In genomic region chr10:2958659-2959058, GRCh38 we compare ENCODE assay signal across 35 cellular contexts.
"Had no signal": no experiment of that assay in that cellular context is flagged by ENCODE, and none has a peak within 500 bp of the region (broad histone marks: within the 10 kb centered on the region; RNA-seq: fewer than 3 reads in every experiment).

No MANE protein-coding gene starts in this region.

- H3K4me1 Mint-ChIP-seq: activated B cell treated with CpG ODN at 0.5 μM for 24 hours; activated CD4-positive, alpha-beta memory T cell treated with anti-CD3 and anti-CD28 coated beads, Interleukin-2, amount 10 ng/mL, durations not matched to agents 7 days and 5 days; activated CD4-positive, alpha-beta T cell treated with anti-CD3 and anti-CD28 coated beads, Interleukin-2, amount 10 ng/mL, durations not matched to agents 7 days and 5 days; activated CD8-positive, alpha-beta memory T cell treated with anti-CD3 and anti-CD28 coated beads, Interleukin-2, amount 10 ng/mL, durations not matched to agents 7 days and 5 days; activated naive CD4-positive, alpha-beta T cell treated with anti-CD3 and anti-CD28 coated beads, Interleukin-2, amount 10 ng/mL, durations not matched to agents 7 days and 5 days; activated naive CD4-positive, alpha-beta T cell treated with anti-CD3 and anti-CD28 coated beads, Interleukin-2, amount 50 U/mL, for 24 hours; activated naive CD8-positive, alpha-beta T cell treated with anti-CD3 and anti-CD28 coated beads, Interleukin-2, amount 50 U/mL, for 24 hours; brain had no signal

- H3K36me3 ChIP-seq: ascending aorta, cardiac muscle cell had no signal

- H3K4me1 ChIP-seq: ascending aorta had no signal

- H3K4me3 ChIP-seq: ascending aorta, cardiac muscle cell had no signal

- H3K27ac Mint-ChIP-seq: activated B cell treated with CpG ODN at 0.5 μM for 24 hours; activated CD4-positive, alpha-beta memory T cell treated with anti-CD3 and anti-CD28 coated beads, Interleukin-2, amount 10 ng/mL, durations not matched to agents 7 days and 5 days; activated CD4-positive, alpha-beta T cell treated with anti-CD3 and anti-CD28 coated beads for 36 hours; activated CD4-positive, alpha-beta T cell treated with anti-CD3 and anti-CD28 coated beads, Interleukin-2, amount 10 ng/mL, durations not matched to agents 7 days and 5 days; activated CD8-positive, alpha-beta memory T cell treated with anti-CD3 and anti-CD28 coated beads, Interleukin-2, amount 10 ng/mL, durations not matched to agents 7 days and 5 days; activated CD8-positive, alpha-beta T cell treated with anti-CD3 and anti-CD28 coated beads, Interleukin-2, amount 10 ng/mL, durations not matched to agents 7 days and 5 days; activated naive CD4-positive, alpha-beta T cell treated with anti-CD3 and anti-CD28 coated beads, Interleukin-2, amount 10 ng/mL, durations not matched to agents 7 days and 5 days; activated naive CD4-positive, alpha-beta T cell treated with anti-CD3 and anti-CD28 coated beads, Interleukin-2, amount 50 U/mL, for 24 hours; activated naive CD8-positive, alpha-beta T cell; activated naive CD8-positive, alpha-beta T cell treated with anti-CD3 and anti-CD28 coated beads, Interleukin-2, amount 10 ng/mL, durations not matched to agents 7 days and 5 days; activated naive CD8-positive, alpha-beta T cell treated with anti-CD3 and anti-CD28 coated beads, Interleukin-2, amount 50 U/mL, for 24 hours; activated T-cell treated with anti-CD3 and anti-CD28 coated beads, Interleukin-2, amount 50 U/mL, for 24 hours; activated T-helper 2 cell treated with anti-CD3 and anti-CD28 coated beads, Interferon-gamma antibody, Interleukin-2, Interleukin-4, amounts not matched to agents 10 μg/mL and 5 μg/mL and 100 μg/mL, durations not matched to agents 14 hours and 24 hours and 36 hours; brain; T-helper 1 cell treated with Interleukin-12 subunit alpha and Interleukin-12 subunit beta and Interleukin-4 antibody, amounts not matched to agents 30 μg/mL and 1 μg/mL, for 36 hours; T-helper 2 cell treated with Interferon-gamma antibody and Interleukin-4, amounts not matched to agents 5 μg/mL and 100 μg/mL, for 36 hours had no signal

- H3K27ac ChIP-seq: ascending aorta, cardiac muscle cell, VCaP had no signal

- H3K9me3 Mint-ChIP-seq: activated naive CD4-positive, alpha-beta T cell treated with anti-CD3 and anti-CD28 coated beads, Interleukin-2, amount 10 ng/mL, durations not matched to agents 7 days and 5 days; activated naive CD4-positive, alpha-beta T cell treated with anti-CD3 and anti-CD28 coated beads, Interleukin-2, amount 50 U/mL, for 24 hours; T-helper 2 cell treated with Interferon-gamma antibody and Interleukin-4, amounts not matched to agents 5 μg/mL and 100 μg/mL, for 36 hours had no signal

- H3K9me3 ChIP-seq: ascending aorta had no signal

- ATAC-seq: activated CD4-positive, alpha-beta T cell treated with anti-CD3 and anti-CD28 coated beads for 36 hours; activated CD8-positive, alpha-beta memory T cell treated with anti-CD3 and anti-CD28 coated beads, Interleukin-2, amount 10 ng/mL, durations not matched to agents 7 days and 5 days; activated CD8-positive, alpha-beta T cell treated with anti-CD3 and anti-CD28 coated beads, Interleukin-2, amount 10 ng/mL, durations not matched to agents 7 days and 5 days; activated naive CD8-positive, alpha-beta T cell treated with anti-CD3 and anti-CD28 coated beads, Interleukin-2, amount 50 U/mL, for 24 hours had no signal

- H3K4me3 Mint-ChIP-seq: activated B cell treated with CpG ODN at 0.5 μM for 24 hours; activated CD4-positive, alpha-beta memory T cell treated with anti-CD3 and anti-CD28 coated beads, Interleukin-2, amount 10 ng/mL, durations not matched to agents 7 days and 5 days; activated CD4-positive, alpha-beta T cell treated with anti-CD3 and anti-CD28 coated beads for 36 hours; activated CD4-positive, alpha-beta T cell treated with anti-CD3 and anti-CD28 coated beads, Interleukin-2, amount 10 ng/mL, durations not matched to agents 7 days and 5 days; activated CD8-positive, alpha-beta memory T cell treated with anti-CD3 and anti-CD28 coated beads, Interleukin-2, amount 10 ng/mL, durations not matched to agents 7 days and 5 days; activated CD8-positive, alpha-beta T cell treated with anti-CD3 and anti-CD28 coated beads, Interleukin-2, amount 10 ng/mL, durations not matched to agents 7 days and 5 days; activated naive CD4-positive, alpha-beta T cell treated with anti-CD3 and anti-CD28 coated beads, Interleukin-2, amount 10 ng/mL, durations not matched to agents 7 days and 5 days; activated naive CD4-positive, alpha-beta T cell treated with anti-CD3 and anti-CD28 coated beads, Interleukin-2, amount 50 U/mL, for 24 hours; activated naive CD8-positive, alpha-beta T cell; activated naive CD8-positive, alpha-beta T cell treated with anti-CD3 and anti-CD28 coated beads, Interleukin-2, amount 10 ng/mL, durations not matched to agents 7 days and 5 days; activated naive CD8-positive, alpha-beta T cell treated with anti-CD3 and anti-CD28 coated beads, Interleukin-2, amount 50 U/mL, for 24 hours; activated T-cell treated with anti-CD3 and anti-CD28 coated beads, Interleukin-2, amount 50 U/mL, for 24 hours; brain; T-helper 1 cell treated with Interleukin-12 subunit alpha and Interleukin-12 subunit beta and Interleukin-4 antibody, amounts not matched to agents 30 μg/mL and 1 μg/mL, for 36 hours; T-helper 2 cell treated with Interferon-gamma antibody and Interleukin-4, amounts not matched to agents 5 μg/mL and 100 μg/mL, for 36 hours had no signal

- H3K27me3 ChIP-seq: ascending aorta, cardiac muscle cell had no signal

- H3K27me3 Mint-ChIP-seq: activated naive CD8-positive, alpha-beta T cell treated with anti-CD3 and anti-CD28 coated beads, Interleukin-2, amount 10 ng/mL, durations not matched to agents 7 days and 5 days had no signal

- DNase-seq: activated B cell treated with CpG ODN at 0.5 μM for 24 hours; activated CD4-positive, alpha-beta memory T cell treated with anti-CD3 and anti-CD28 coated beads, Interleukin-2, amount 10 ng/mL, durations not matched to agents 7 days and 5 days; activated CD4-positive, alpha-beta T cell treated with anti-CD3 and anti-CD28 coated beads for 1 hour; activated CD4-positive, alpha-beta T cell treated with anti-CD3 and anti-CD28 coated beads for 36 hours; activated CD4-positive, alpha-beta T cell treated with anti-CD3 and anti-CD28 coated beads for 48 hours; activated CD4-positive, alpha-beta T cell treated with anti-CD3 and anti-CD28 coated beads, Interleukin-2, amount 10 ng/mL, durations not matched to agents 7 days and 5 days; activated CD4-positive, alpha-beta T cell treated with anti-CD3 and anti-CD28 coated beads, Interleukin-2, amount 50 U/mL, for 48 hours; activated CD8-positive, alpha-beta memory T cell treated with anti-CD3 and anti-CD28 coated beads for 24 hours; activated CD8-positive, alpha-beta memory T cell treated with anti-CD3 and anti-CD28 coated beads, Interleukin-2, amount 10 ng/mL, durations not matched to agents 7 days and 5 days; activated CD8-positive, alpha-beta memory T cell treated with anti-CD3 and anti-CD28 coated beads, Interleukin-2, amount 50 U/mL, for 48 hours; activated CD8-positive, alpha-beta T cell treated with anti-CD3 and anti-CD28 coated beads, Interleukin-2, amount 10 ng/mL, durations not matched to agents 7 days and 5 days; activated effector memory CD4-positive, alpha-beta T cell treated with Interleukin-2 at 50 U/mL for 16 hours; activated gamma-delta T cell; activated naive CD4-positive, alpha-beta T cell treated with anti-CD3 and anti-CD28 coated beads, Interleukin-2, amount 10 ng/mL, durations not matched to agents 7 days and 5 days; activated naive CD4-positive, alpha-beta T cell treated with Interleukin-2 at 50 U/mL for 16 hours; activated naive CD8-positive, alpha-beta T cell treated with anti-CD3 and anti-CD28 coated beads, Interleukin-2, amount 10 ng/mL, durations not matched to agents 7 days and 5 days; activated naive CD8-positive, alpha-beta T cell treated with anti-CD3 and anti-CD28 coated beads, Interleukin-2, amount 50 U/mL, for 24 hours; activated T-cell treated with anti-CD3 and anti-CD28 coated beads, Interleukin-2, amount 50 U/mL, for 24 hours; activated T-cell treated with anti-CD3 and anti-CD28 coated beads, Interleukin-2, amount 50 U/mL, for 48 hours; amygdala; anterior cingulate cortex; caudate nucleus; SW 1271; T-helper 1 cell; T-helper 2 cell; T-helper 9 cell had no signal

- H3K36me3 Mint-ChIP-seq: activated CD8-positive, alpha-beta memory T cell treated with anti-CD3 and anti-CD28 coated beads, Interleukin-2, amount 10 ng/mL, durations not matched to agents 7 days and 5 days; activated naive CD4-positive, alpha-beta T cell treated with anti-CD3 and anti-CD28 coated beads, Interleukin-2, amount 10 ng/mL, durations not matched to agents 7 days and 5 days; activated naive CD8-positive, alpha-beta T cell; activated naive CD8-positive, alpha-beta T cell treated with anti-CD3 and anti-CD28 coated beads, Interleukin-2, amount 10 ng/mL, durations not matched to agents 7 days and 5 days; brain had no signal
